15 cellular contexts compared by ENCODE assay signal in genomic region chr18:53534203-53534602, GRCh38.
"Had no signal": no experiment of that assay in that cellular context is flagged by ENCODE, and none has a peak within 500 bp of the region (broad histone marks: within the 10 kb centered on the region; RNA-seq: fewer than 3 reads in every experiment).

No MANE protein-coding gene starts in this region.

- ATAC-seq: pancreas had no signal

- H3K4me3 ChIP-seq: esophagus squamous epithelium, gastroesophageal sphincter, left lung, lower lobe of right lung, pancreas, smooth muscle cell, suprapubic skin, tibial artery, upper lobe of left lung, vagina had no signal

- H3K4me1 ChIP-seq: esophagus squamous epithelium, gastroesophageal sphincter, left lung, lower lobe of right lung, pancreas, suprapubic skin, tibial artery, vagina had no signal

- DNase-seq: esophagus squamous epithelium; kidney glomerular epithelial cell; left lung; lower lobe of right lung; mesenchymal stem cell; naive B cell; pancreas; stimulated activated CD4-positive, alpha-beta T cell treated with anti-CD3 and anti-CD28 coated beads, Interleukin-2, amount 100 ng/mL, for 48 hours; stimulated activated naive CD4-positive, alpha-beta T cell treated with Interleukin-2 at 50 U/mL for 16 hours had no signal

- H3K27ac ChIP-seq: esophagus squamous epithelium, gastroesophageal sphincter, left lung, lower lobe of right lung, pancreas, suprapubic skin, tibial artery, upper lobe of left lung, vagina had no signal

- H3K9me3 ChIP-seq: esophagus squamous epithelium, gastroesophageal sphincter, lower lobe of right lung, pancreas, suprapubic skin, tibial artery, upper lobe of left lung, vagina had no signal

- H3K27me3 ChIP-seq: esophagus squamous epithelium, gastroesophageal sphincter, left lung, pancreas, suprapubic skin, tibial artery, upper lobe of left lung, vagina had no signal

- H3K36me3 ChIP-seq: esophagus squamous epithelium, gastroesophageal sphincter, left lung, lower lobe of right lung, pancreas, suprapubic skin, tibial artery, upper lobe of left lung, vagina had no signal
